Comparison of ENCODE assay signal across 18 cellular contexts in genomic region chr2:238009563-238009962, GRCh38. TPM values are rescaled to one million over a fixed set of nuclear protein-coding genes. Genes with fewer than 3 reads are reported as not detected.
DNase-seq lines count a peak whose midpoint lies in the region; ATAC-seq and TF ChIP-seq lines count a peak whose summit lies in the region.
"Had no signal": no experiment of that assay in that cellular context is flagged by ENCODE, and none has a peak within 500 bp of the region (broad histone marks: within the 10 kb centered on the region; RNA-seq: fewer than 3 reads in every experiment).

No MANE protein-coding gene starts in this region.

- H3K36me3 Mint-ChIP-seq in activated CD4-positive, alpha-beta T cell treated with anti-CD3 and anti-CD28 coated beads, Interleukin-2, amount 10 ng/mL, durations not matched to agents 24 days and 14 days (ENCODE audit: low read depth) = peaks cover 71% of the 10 kb centered on the region
- H3K36me3 Mint-ChIP-seq in activated CD8-positive, alpha-beta T cell treated with anti-CD3 and anti-CD28 coated beads for 36 hours (ENCODE audit: low read depth) = peaks cover 52% of the 10 kb centered on the region
- H3K36me3 Mint-ChIP-seq in stimulated activated naive B cell treated with anti-CD40 and anti-IgM and Interleukin-4, amounts not matched to agents 10 μg/mL and 1 μg/mL and 100 μg/mL, for 72 hours = peaks cover 50 to 67% of the 10 kb centered on the region in 2 donors

- no peak overlapping the region for H3K4me2 ChIP-seq in OCI-LY7 (ENCODE audit: low read length)
- H3K4me2 ChIP-seq: SK-N-SH had no signal

- POLR2A ChIA-PET in activated CD8-positive, alpha-beta T cell treated with anti-CD3 and anti-CD28 coated beads for 36 hours (lab: Charles Lee) = interaction anchor here (1.2 to 1.5 kb wide), 2 partner anchors 11 to 29 kb away, joined by 3 to 4 read pairs; no protein-coding TSS in a partner anchor
- POLR2A ChIA-PET in OCI-LY7 (lab: Charles Lee) = interaction anchor here (1.1 to 1.8 kb wide), 2 partner anchors 9 kb away, joined by 4 to 5 read pairs; no protein-coding TSS in a partner anchor

- intact Hi-C loops in activated CD4-positive, alpha-beta T cell treated with anti-CD3 and anti-CD28 coated beads, Interleukin-2, amount 10 ng/mL, durations not matched to agents 24 days and 14 days (cut with micrococcal nuclease) = loop anchor here (1.0 to 10.0 kb wide), 2 partner anchors 11 to 575 kb away; no protein-coding TSS in a partner anchor
- intact Hi-C loops in activated CD8-positive, alpha-beta T cell treated with anti-CD3 and anti-CD28 coated beads for 36 hours (cut with micrococcal nuclease) = loop anchor here (10.0 kb wide), 1 partner anchor 85 kb away; no protein-coding TSS in a partner anchor
- intact Hi-C loops in head of caudate nucleus (cut with DNase I) (no loop called here), OCI-LY7 (cut with micrococcal nuclease; ENCODE audit: unreplicated experiment) (no loop called here)

- H3K27ac Mint-ChIP-seq in activated CD4-positive, alpha-beta T cell treated with anti-CD3 and anti-CD28 coated beads, Interleukin-2, amount 10 ng/mL, durations not matched to agents 24 days and 14 days = peak overlapping the region; percentile 92
- H3K27ac Mint-ChIP-seq in activated CD8-positive, alpha-beta T cell treated with anti-CD3 and anti-CD28 coated beads for 36 hours = peak overlapping the region; percentile 93
- H3K27ac Mint-ChIP-seq in stimulated activated naive B cell treated with anti-CD40 and anti-IgM and Interleukin-4, amounts not matched to agents 10 μg/mL and 1 μg/mL and 100 μg/mL, for 72 hours = peak overlapping the region; percentile 86
- H3K27ac Mint-ChIP-seq: H9, type B pancreatic cell had no signal

- CTCF ChIA-PET in activated CD8-positive, alpha-beta T cell treated with anti-CD3 and anti-CD28 coated beads for 36 hours (lab: Charles Lee) = interaction anchor here (1.5 kb wide), 2 partner anchors 15 to 29 kb away, joined by 3 to 5 read pairs; no protein-coding TSS in a partner anchor
- CTCF ChIA-PET in OCI-LY7 (lab: Charles Lee; ENCODE audit: unreplicated experiment) = no interaction called here

- H3K4me3 ChIP-seq in OCI-LY7 (ENCODE audit: low read depth, low read length, poor library complexity, severe bottlenecking) = no peak overlapping the region
- H3K4me3 ChIP-seq: spleen had no signal

- no peak overlapping the region for H2AFZ ChIP-seq in OCI-LY7 (ENCODE audit: low read length)

- no TSS peak for BruUV-seq in OCI-LY7 (replicated peaks; lab: Mats Ljungman, UMichigan)

- no peaks in the 10 kb centered on the region for H3K9me3 ChIP-seq in OCI-LY7 (ENCODE audit: low read length)
- H3K9me3 ChIP-seq: SK-N-SH, spleen had no signal

- peaks cover 7% of the 10 kb centered on the region for H3K9me3 Mint-ChIP-seq in activated CD4-positive, alpha-beta T cell treated with anti-CD3 and anti-CD28 coated beads, Interleukin-2, amount 10 ng/mL, durations not matched to agents 24 days and 14 days
- no peaks in the 10 kb centered on the region for H3K9me3 Mint-ChIP-seq in activated CD8-positive, alpha-beta T cell treated with anti-CD3 and anti-CD28 coated beads for 36 hours
- no peaks in the 10 kb centered on the region for H3K9me3 Mint-ChIP-seq in stimulated activated naive B cell treated with anti-CD40 and anti-IgM and Interleukin-4, amounts not matched to agents 10 μg/mL and 1 μg/mL and 100 μg/mL, for 72 hours
- H3K9me3 Mint-ChIP-seq: central memory CD8-positive, alpha-beta T cell; H9; type B pancreatic cell had no signal

- H4K20me1 ChIP-seq in OCI-LY7 (ENCODE audit: insufficient read depth, low read length) = no peaks in the 10 kb centered on the region

- no peaks in the 10 kb centered on the region for H3K27me3 Mint-ChIP-seq in activated CD4-positive, alpha-beta T cell treated with anti-CD3 and anti-CD28 coated beads, Interleukin-2, amount 10 ng/mL, durations not matched to agents 24 days and 14 days
- no peaks in the 10 kb centered on the region for H3K27me3 Mint-ChIP-seq in activated CD8-positive, alpha-beta T cell treated with anti-CD3 and anti-CD28 coated beads for 36 hours
- H3K27me3 Mint-ChIP-seq in stimulated activated naive B cell treated with anti-CD40 and anti-IgM and Interleukin-4, amounts not matched to agents 10 μg/mL and 1 μg/mL and 100 μg/mL, for 72 hours = no peaks in the 10 kb centered on the region
- H3K27me3 Mint-ChIP-seq: central memory CD8-positive, alpha-beta T cell; type B pancreatic cell had no signal

- TF ChIP-seq CTCF in activated CD8-positive, alpha-beta T cell treated with anti-CD3 and anti-CD28 coated beads for 36 hours (IDR thresholded peaks at IDR 0.05) = no peak
- TF ChIP-seq CTCF in OCI-LY7 (conservative IDR thresholded peaks at IDR 0.05; ENCODE audit: low read length) = no peak

- H3K4me1 Mint-ChIP-seq in activated CD4-positive, alpha-beta T cell treated with anti-CD3 and anti-CD28 coated beads, Interleukin-2, amount 10 ng/mL, durations not matched to agents 24 days and 14 days = peaks cover 48% of the 10 kb centered on the region
- H3K4me1 Mint-ChIP-seq in activated CD8-positive, alpha-beta T cell treated with anti-CD3 and anti-CD28 coated beads for 36 hours (ENCODE audit: low read depth) = peaks cover 57% of the 10 kb centered on the region
- peaks cover 33 to 60% of the 10 kb centered on the region in 2 donors for H3K4me1 Mint-ChIP-seq in stimulated activated naive B cell treated with anti-CD40 and anti-IgM and Interleukin-4, amounts not matched to agents 10 μg/mL and 1 μg/mL and 100 μg/mL, for 72 hours
- H3K4me1 Mint-ChIP-seq: H9 had no signal

- no peak for DNase-seq in activated CD4-positive, alpha-beta T cell treated with anti-CD3 and anti-CD28 coated beads, Interleukin-2, amount 10 ng/mL, durations not matched to agents 24 days and 14 days
- DNase-seq in activated CD4-positive, alpha-beta T cell treated with anti-CD3 and anti-CD28 coated beads for 4 hours = no peak
- no peak for DNase-seq in activated CD8-positive, alpha-beta T cell treated with anti-CD3 and anti-CD28 coated beads for 36 hours
- DNase-seq in head of caudate nucleus (peak; percentile 22 to 86 (median 70)), OCI-LY7 (ENCODE audit: low spot score) (no peak), NCI-H82 treated with DMSO at 0.1 percent for 48 hours (lab: John Stamatoyannopoulos, UW; ENCODE audit: unreplicated experiment) (no peak)
- no peak for DNase-seq in stimulated activated naive B cell treated with anti-CD40 and anti-IgM and Interleukin-4, amounts not matched to agents 10 μg/mL and 1 μg/mL and 100 μg/mL, for 72 hours
- DNase-seq: activated CD4-positive, alpha-beta T cell treated with anti-CD3 and anti-CD28 coated beads for 1 hour; activated gamma-delta T cell; Calu3; H9; SK-N-SH; spleen had no signal

- no peaks in the 10 kb centered on the region for H3K79me2 ChIP-seq in OCI-LY7 (ENCODE audit: insufficient read depth, low read depth, low read length)

- H3K9me2 ChIP-seq in OCI-LY7 (ENCODE audit: insufficient read depth, low read length) = no peaks in the 10 kb centered on the region
- H3K9me2 ChIP-seq: SK-N-SH had no signal

- no peak overlapping the region for H3K27ac ChIP-seq in OCI-LY7 (ENCODE audit: low read depth, low read length, poor library complexity, severe bottlenecking)
- H3K27ac ChIP-seq: epithelial cell of prostate, HL-60, spleen had no signal

- H3K4me3 Mint-ChIP-seq in activated CD4-positive, alpha-beta T cell treated with anti-CD3 and anti-CD28 coated beads, Interleukin-2, amount 10 ng/mL, durations not matched to agents 24 days and 14 days = peak overlapping the region; percentile 67
- peak overlapping the region; percentile 46 for H3K4me3 Mint-ChIP-seq in activated CD8-positive, alpha-beta T cell treated with anti-CD3 and anti-CD28 coated beads for 36 hours
- H3K4me3 Mint-ChIP-seq in stimulated activated naive B cell treated with anti-CD40 and anti-IgM and Interleukin-4, amounts not matched to agents 10 μg/mL and 1 μg/mL and 100 μg/mL, for 72 hours = peak overlapping the region; percentile 62 to 70
- H3K4me3 Mint-ChIP-seq: central memory CD8-positive, alpha-beta T cell; H9; type B pancreatic cell had no signal

- H3K36me3 ChIP-seq in OCI-LY7 (ENCODE audit: insufficient read depth, low read length) = no peaks in the 10 kb centered on the region

- ATAC-seq in activated CD8-positive, alpha-beta T cell treated with anti-CD3 and anti-CD28 coated beads for 36 hours = peak; percentile 68
- ATAC-seq in stimulated activated naive B cell treated with anti-CD40 and anti-IgM and Interleukin-4, amounts not matched to agents 10 μg/mL and 1 μg/mL and 100 μg/mL, for 72 hours (replicated peaks) = peak; percentile 95 to 99
- ATAC-seq in GM18858 (IDR thresholded peaks at IDR 0.05; ENCODE audit: unreplicated experiment) = no peak

- no peaks in the 10 kb centered on the region for H3K4me1 ChIP-seq in OCI-LY7 (ENCODE audit: insufficient read depth, low read length, poor library complexity, severe bottlenecking)

RNA-seq across cellular contexts. Expression of gene UBE2F, which starts 42.7 kb away (rescaled TPM):
- 115 and 124 TPM in 2 replicates for total RNA-seq in activated CD4-positive, alpha-beta T cell treated with anti-CD3 and anti-CD28 coated beads, Interleukin-2, amount 10 ng/mL, durations not matched to agents 24 days and 14 days
- total RNA-seq in activated CD8-positive, alpha-beta T cell treated with anti-CD3 and anti-CD28 coated beads for 36 hours = 10 to 100 TPM; 96.5 to 99.5 TPM
- 18.1 and 19.9 TPM in 2 replicates for total RNA-seq in OCI-LY7 (2014; rRNA removed; shearing (Covaris generic))
- 21.0 and 27.1 TPM in 2 replicates for total RNA-seq in OCI-LY7 (2022)

RNA-seq across cellular contexts. Expression of gene SCLY, which starts 51.2 kb away (rescaled TPM):
- total RNA-seq in activated CD4-positive, alpha-beta T cell treated with anti-CD3 and anti-CD28 coated beads, Interleukin-2, amount 10 ng/mL, durations not matched to agents 24 days and 14 days = 109 TPM in 2 replicates
- 10 to 100 TPM; 77.9 to 93.2 TPM for total RNA-seq in activated CD8-positive, alpha-beta T cell treated with anti-CD3 and anti-CD28 coated beads for 36 hours
- total RNA-seq in OCI-LY7 (2014; rRNA removed; shearing (Covaris generic)) = 39.3 and 41.7 TPM in 2 replicates
- 29.9 and 31.2 TPM in 2 replicates for total RNA-seq in OCI-LY7 (2022)

Comparison
In these comparisons a context has a peak if more than half of its experiments do, and no peak if none do; other contexts are left out.
1. DNase-seq: peak in head of caudate nucleus (42 of 42); none in activated CD4-positive, alpha-beta T cell treated with anti-CD3 and anti-CD28 coated beads, Interleukin-2, amount 10 ng/mL, durations not matched to agents 24 days and 14 days (single experiment), activated CD4-positive, alpha-beta T cell treated with anti-CD3 and anti-CD28 coated beads for 4 hours (0 of 2), activated CD8-positive, alpha-beta T cell treated with anti-CD3 and anti-CD28 coated beads for 36 hours (single experiment), stimulated activated naive B cell treated with anti-CD40 and anti-IgM and Interleukin-4, amounts not matched to agents 10 μg/mL and 1 μg/mL and 100 μg/mL, for 72 hours (single experiment), OCI-LY7 (single experiment) and NCI-H82 treated with DMSO at 0.1 percent for 48 hours (single experiment).
2. intact Hi-C loops: an anchor here in activated CD4-positive, alpha-beta T cell treated with anti-CD3 and anti-CD28 coated beads, Interleukin-2, amount 10 ng/mL, durations not matched to agents 24 days and 14 days (1.0 to 10.0 kb wide) and activated CD8-positive, alpha-beta T cell treated with anti-CD3 and anti-CD28 coated beads for 36 hours (10.0 kb wide); none called in head of caudate nucleus and OCI-LY7.
3. Peak in every context shown above with its lines, with median percentiles within 50 percentile points of each other: H3K27ac Mint-ChIP-seq and H3K4me3 Mint-ChIP-seq.